In the genomic region with DNA sequence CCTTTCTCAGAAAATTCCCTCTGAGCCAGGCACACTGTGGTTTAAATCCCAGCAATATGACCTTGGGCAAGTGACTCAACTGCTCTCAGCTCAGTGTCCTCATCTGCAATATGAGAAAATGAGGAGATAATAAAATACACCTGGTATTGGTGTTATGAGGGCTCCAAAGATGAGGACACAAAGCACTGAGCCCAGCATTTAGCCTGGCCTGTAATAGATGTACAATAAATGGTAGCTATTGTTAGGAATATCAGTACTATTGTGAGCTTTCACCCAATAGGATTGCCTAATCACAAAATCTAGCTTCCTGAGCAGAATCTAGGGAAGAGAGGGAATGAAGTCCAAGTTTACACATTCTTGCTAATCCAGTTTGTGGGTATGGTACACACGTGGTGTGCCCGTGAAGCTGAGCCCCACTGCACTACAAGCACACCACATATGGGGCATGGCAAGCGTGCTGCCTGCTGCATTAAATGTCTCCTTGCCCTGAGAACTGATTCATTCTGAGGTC, we compare ENCODE assay signal across 1 cellular context.
TF ChIP-seq lines count a peak whose summit lies in the region.

No MANE protein-coding gene starts in this region.

TF ChIP-seq in HepG2, 621 proteins besides CTCF, POLR2A, EP300 and RAD21 (continued from another document and continues in another):
- TF ChIP-seq KLF16 (CRISPR knock-in tag; IDR thresholded peaks at IDR 0.05) (peak in 1 of 2 experiments; percentile 94; a peak in 2 of 4 replicates), NFIB (CRISPR knock-in tag; IDR thresholded peaks at IDR 0.05; ENCODE audit: borderline replicate concordance) (no peak), ZNF720 (CRISPR knock-in tag; IDR thresholded peaks at IDR 0.05) (no peak), MEF2D (CRISPR knock-in tag; IDR thresholded peaks at IDR 0.05) (peak; percentile 67; the same call in 1 of the 2 replicates), ZBTB21 (CRISPR knock-in tag; IDR thresholded peaks at IDR 0.05) (0 out of 2 replicates have a peak, but pooled peaks have one; percentile 33), KAT7 (CRISPR knock-in tag; IDR thresholded peaks at IDR 0.05; ENCODE audit: borderline replicate concordance) (no peak), NR2F1 (CRISPR knock-in tag; IDR thresholded peaks at IDR 0.05) (no peak), ZNF570 (CRISPR knock-in tag; IDR thresholded peaks at IDR 0.05; ENCODE audit: borderline replicate concordance) (no peak), FOXK1 (CRISPR knock-in tag; IDR thresholded peaks at IDR 0.05; ENCODE audit: borderline replicate concordance, low read depth) (peak; percentile 88; the same call in 1 of the 2 replicates), HNRNPUL1 (IDR thresholded peaks at IDR 0.05; ENCODE audit: low read depth, low read length) (no peak), KLF11 (CRISPR knock-in tag; IDR thresholded peaks at IDR 0.05) (no peak), ELF1 (CRISPR knock-in tag; IDR thresholded peaks at IDR 0.05) (peak; percentile 35; the same call in 1 of the 2 replicates), NR1H2 (CRISPR knock-in tag; IDR thresholded peaks at IDR 0.05; ENCODE audit: borderline replicate concordance, low read depth) (no peak), NFKBIZ (CRISPR knock-in tag; IDR thresholded peaks at IDR 0.05) (peak; percentile 91; the same call in 1 of the 2 replicates), ZNF33A (CRISPR knock-in tag; IDR thresholded peaks at IDR 0.05; ENCODE audit: borderline replicate concordance) (no peak), ATRX (CRISPR knock-in tag; IDR thresholded peaks at IDR 0.05; ENCODE audit: borderline replicate concordance) (no peak), GPN1 (CRISPR knock-in tag; IDR thresholded peaks at IDR 0.05; ENCODE audit: borderline replicate concordance) (no peak), NCOR1 (IDR thresholded peaks at IDR 0.05; ENCODE audit: borderline replicate concordance, low read length) (peak; percentile 92; the same call in 1 of the 2 replicates), PRPF4 (IDR thresholded peaks at IDR 0.05; ENCODE audit: low read depth, low read length, poor library complexity, severe bottlenecking) (no peak), ZNF292 (CRISPR knock-in tag; IDR thresholded peaks at IDR 0.05; ENCODE audit: borderline replicate concordance, low read depth) (peak; percentile 42; the same call in 1 of the 2 replicates), TARDBP (CRISPR knock-in tag; IDR thresholded peaks at IDR 0.05) (peak; percentile 85; the same call in 1 of the 2 replicates)
- TF ChIP-seq, protein P1, sequence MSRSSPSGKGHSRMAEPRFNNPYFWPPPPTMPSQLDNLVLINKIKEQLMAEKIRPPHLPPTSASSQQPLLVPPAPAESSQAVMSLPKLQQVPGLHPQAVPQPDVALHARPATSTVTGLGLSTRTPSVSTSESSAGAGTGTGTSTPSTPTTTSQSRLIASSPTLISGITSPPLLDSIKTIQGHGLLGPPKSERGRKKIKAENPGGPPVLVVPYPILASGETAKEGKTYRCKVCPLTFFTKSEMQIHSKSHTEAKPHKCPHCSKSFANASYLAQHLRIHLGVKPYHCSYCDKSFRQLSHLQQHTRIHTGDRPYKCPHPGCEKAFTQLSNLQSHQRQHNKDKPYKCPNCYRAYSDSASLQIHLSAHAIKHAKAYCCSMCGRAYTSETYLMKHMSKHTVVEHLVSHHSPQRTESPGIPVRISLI (CRISPR knock-in tag; IDR thresholded peaks at IDR 0.05; ENCODE audit: borderline replicate concordance) = no peak; the same call in 1 of the 2 replicates
- TF ChIP-seq, protein P2, sequence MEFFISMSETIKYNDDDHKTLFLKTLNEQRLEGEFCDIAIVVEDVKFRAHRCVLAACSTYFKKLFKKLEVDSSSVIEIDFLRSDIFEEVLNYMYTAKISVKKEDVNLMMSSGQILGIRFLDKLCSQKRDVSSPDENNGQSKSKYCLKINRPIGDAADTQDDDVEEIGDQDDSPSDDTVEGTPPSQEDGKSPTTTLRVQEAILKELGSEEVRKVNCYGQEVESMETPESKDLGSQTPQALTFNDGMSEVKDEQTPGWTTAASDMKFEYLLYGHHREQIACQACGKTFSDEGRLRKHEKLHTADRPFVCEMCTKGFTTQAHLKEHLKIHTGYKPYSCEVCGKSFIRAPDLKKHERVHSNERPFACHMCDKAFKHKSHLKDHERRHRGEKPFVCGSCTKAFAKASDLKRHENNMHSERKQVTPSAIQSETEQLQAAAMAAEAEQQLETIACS (CRISPR knock-in tag; IDR thresholded peaks at IDR 0.05) = no peak
- TF ChIP-seq, protein P3, sequence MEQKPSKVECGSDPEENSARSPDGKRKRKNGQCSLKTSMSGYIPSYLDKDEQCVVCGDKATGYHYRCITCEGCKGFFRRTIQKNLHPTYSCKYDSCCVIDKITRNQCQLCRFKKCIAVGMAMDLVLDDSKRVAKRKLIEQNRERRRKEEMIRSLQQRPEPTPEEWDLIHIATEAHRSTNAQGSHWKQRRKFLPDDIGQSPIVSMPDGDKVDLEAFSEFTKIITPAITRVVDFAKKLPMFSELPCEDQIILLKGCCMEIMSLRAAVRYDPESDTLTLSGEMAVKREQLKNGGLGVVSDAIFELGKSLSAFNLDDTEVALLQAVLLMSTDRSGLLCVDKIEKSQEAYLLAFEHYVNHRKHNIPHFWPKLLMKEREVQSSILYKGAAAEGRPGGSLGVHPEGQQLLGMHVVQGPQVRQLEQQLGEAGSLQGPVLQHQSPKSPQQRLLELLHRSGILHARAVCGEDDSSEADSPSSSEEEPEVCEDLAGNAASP (CRISPR knock-in tag; IDR thresholded peaks at IDR 0.05; ENCODE audit: borderline replicate concordance) = peak; percentile 86
- TF ChIP-seq, protein P4, sequence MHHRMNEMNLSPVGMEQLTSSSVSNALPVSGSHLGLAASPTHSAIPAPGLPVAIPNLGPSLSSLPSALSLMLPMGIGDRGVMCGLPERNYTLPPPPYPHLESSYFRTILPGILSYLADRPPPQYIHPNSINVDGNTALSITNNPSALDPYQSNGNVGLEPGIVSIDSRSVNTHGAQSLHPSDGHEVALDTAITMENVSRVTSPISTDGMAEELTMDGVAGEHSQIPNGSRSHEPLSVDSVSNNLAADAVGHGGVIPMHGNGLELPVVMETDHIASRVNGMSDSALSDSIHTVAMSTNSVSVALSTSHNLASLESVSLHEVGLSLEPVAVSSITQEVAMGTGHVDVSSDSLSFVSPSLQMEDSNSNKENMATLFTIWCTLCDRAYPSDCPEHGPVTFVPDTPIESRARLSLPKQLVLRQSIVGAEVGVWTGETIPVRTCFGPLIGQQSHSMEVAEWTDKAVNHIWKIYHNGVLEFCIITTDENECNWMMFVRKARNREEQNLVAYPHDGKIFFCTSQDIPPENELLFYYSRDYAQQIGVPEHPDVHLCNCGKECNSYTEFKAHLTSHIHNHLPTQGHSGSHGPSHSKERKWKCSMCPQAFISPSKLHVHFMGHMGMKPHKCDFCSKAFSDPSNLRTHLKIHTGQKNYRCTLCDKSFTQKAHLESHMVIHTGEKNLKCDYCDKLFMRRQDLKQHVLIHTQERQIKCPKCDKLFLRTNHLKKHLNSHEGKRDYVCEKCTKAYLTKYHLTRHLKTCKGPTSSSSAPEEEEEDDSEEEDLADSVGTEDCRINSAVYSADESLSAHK (CRISPR knock-in tag; IDR thresholded peaks at IDR 0.05; ENCODE audit: borderline replicate concordance) = no peak
- TF ChIP-seq, protein P5, sequence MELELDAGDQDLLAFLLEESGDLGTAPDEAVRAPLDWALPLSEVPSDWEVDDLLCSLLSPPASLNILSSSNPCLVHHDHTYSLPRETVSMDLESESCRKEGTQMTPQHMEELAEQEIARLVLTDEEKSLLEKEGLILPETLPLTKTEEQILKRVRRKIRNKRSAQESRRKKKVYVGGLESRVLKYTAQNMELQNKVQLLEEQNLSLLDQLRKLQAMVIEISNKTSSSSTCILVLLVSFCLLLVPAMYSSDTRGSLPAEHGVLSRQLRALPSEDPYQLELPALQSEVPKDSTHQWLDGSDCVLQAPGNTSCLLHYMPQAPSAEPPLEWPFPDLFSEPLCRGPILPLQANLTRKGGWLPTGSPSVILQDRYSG (CRISPR knock-in tag; IDR thresholded peaks at IDR 0.05) = no peak
- TF ChIP-seq, protein P6, sequence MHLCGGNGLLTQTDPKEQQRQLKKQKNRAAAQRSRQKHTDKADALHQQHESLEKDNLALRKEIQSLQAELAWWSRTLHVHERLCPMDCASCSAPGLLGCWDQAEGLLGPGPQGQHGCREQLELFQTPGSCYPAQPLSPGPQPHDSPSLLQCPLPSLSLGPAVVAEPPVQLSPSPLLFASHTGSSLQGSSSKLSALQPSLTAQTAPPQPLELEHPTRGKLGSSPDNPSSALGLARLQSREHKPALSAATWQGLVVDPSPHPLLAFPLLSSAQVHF (CRISPR knock-in tag; IDR thresholded peaks at IDR 0.05) = no peak
- TF ChIP-seq, protein P7, sequence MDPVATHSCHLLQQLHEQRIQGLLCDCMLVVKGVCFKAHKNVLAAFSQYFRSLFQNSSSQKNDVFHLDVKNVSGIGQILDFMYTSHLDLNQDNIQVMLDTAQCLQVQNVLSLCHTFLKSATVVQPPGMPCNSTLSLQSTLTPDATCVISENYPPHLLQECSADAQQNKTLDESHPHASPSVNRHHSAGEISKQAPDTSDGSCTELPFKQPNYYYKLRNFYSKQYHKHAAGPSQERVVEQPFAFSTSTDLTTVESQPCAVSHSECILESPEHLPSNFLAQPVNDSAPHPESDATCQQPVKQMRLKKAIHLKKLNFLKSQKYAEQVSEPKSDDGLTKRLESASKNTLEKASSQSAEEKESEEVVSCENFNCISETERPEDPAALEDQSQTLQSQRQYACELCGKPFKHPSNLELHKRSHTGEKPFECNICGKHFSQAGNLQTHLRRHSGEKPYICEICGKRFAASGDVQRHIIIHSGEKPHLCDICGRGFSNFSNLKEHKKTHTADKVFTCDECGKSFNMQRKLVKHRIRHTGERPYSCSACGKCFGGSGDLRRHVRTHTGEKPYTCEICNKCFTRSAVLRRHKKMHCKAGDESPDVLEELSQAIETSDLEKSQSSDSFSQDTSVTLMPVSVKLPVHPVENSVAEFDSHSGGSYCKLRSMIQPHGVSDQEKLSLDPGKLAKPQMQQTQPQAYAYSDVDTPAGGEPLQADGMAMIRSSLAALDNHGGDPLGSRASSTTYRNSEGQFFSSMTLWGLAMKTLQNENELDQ (CRISPR knock-in tag; IDR thresholded peaks at IDR 0.05; ENCODE audit: borderline replicate concordance) = no peak
- TF ChIP-seq, protein P8, sequence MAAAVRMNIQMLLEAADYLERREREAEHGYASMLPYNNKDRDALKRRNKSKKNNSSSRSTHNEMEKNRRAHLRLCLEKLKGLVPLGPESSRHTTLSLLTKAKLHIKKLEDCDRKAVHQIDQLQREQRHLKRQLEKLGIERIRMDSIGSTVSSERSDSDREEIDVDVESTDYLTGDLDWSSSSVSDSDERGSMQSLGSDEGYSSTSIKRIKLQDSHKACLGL (CRISPR knock-in tag; IDR thresholded peaks at IDR 0.05) = no peak
- TF ChIP-seq, protein P9, sequence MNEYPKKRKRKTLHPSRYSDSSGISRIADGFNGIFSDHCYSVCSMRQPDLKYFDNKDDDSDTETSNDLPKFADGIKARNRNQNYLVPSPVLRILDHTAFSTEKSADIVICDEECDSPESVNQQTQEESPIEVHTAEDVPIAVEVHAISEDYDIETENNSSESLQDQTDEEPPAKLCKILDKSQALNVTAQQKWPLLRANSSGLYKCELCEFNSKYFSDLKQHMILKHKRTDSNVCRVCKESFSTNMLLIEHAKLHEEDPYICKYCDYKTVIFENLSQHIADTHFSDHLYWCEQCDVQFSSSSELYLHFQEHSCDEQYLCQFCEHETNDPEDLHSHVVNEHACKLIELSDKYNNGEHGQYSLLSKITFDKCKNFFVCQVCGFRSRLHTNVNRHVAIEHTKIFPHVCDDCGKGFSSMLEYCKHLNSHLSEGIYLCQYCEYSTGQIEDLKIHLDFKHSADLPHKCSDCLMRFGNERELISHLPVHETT (CRISPR knock-in tag; conservative IDR thresholded peaks at IDR 0.05) = no peak
- TF ChIP-seq, protein P10, sequence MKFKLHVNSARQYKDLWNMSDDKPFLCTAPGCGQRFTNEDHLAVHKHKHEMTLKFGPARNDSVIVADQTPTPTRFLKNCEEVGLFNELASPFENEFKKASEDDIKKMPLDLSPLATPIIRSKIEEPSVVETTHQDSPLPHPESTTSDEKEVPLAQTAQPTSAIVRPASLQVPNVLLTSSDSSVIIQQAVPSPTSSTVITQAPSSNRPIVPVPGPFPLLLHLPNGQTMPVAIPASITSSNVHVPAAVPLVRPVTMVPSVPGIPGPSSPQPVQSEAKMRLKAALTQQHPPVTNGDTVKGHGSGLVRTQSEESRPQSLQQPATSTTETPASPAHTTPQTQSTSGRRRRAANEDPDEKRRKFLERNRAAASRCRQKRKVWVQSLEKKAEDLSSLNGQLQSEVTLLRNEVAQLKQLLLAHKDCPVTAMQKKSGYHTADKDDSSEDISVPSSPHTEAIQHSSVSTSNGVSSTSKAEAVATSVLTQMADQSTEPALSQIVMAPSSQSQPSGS (CRISPR knock-in tag; IDR thresholded peaks at IDR 0.05) = peak; percentile 67; the same call in 1 of the 2 replicates
- TF ChIP-seq, protein P11, sequence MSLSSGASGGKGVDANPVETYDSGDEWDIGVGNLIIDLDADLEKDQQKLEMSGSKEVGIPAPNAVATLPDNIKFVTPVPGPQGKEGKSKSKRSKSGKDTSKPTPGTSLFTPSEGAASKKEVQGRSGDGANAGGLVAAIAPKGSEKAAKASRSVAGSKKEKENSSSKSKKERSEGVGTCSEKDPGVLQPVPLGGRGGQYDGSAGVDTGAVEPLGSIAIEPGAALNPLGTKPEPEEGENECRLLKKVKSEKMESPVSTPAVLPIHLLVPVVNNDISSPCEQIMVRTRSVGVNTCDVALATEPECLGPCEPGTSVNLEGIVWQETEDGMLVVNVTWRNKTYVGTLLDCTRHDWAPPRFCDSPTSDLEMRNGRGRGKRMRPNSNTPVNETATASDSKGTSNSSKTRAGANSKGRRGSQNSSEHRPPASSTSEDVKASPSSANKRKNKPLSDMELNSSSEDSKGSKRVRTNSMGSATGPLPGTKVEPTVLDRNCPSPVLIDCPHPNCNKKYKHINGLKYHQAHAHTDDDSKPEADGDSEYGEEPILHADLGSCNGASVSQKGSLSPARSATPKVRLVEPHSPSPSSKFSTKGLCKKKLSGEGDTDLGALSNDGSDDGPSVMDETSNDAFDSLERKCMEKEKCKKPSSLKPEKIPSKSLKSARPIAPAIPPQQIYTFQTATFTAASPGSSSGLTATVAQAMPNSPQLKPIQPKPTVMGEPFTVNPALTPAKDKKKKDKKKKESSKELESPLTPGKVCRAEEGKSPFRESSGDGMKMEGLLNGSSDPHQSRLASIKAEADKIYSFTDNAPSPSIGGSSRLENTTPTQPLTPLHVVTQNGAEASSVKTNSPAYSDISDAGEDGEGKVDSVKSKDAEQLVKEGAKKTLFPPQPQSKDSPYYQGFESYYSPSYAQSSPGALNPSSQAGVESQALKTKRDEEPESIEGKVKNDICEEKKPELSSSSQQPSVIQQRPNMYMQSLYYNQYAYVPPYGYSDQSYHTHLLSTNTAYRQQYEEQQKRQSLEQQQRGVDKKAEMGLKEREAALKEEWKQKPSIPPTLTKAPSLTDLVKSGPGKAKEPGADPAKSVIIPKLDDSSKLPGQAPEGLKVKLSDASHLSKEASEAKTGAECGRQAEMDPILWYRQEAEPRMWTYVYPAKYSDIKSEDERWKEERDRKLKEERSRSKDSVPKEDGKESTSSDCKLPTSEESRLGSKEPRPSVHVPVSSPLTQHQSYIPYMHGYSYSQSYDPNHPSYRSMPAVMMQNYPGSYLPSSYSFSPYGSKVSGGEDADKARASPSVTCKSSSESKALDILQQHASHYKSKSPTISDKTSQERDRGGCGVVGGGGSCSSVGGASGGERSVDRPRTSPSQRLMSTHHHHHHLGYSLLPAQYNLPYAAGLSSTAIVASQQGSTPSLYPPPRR (CRISPR knock-in tag; IDR thresholded peaks at IDR 0.05; ENCODE audit: borderline replicate concordance) = peak; percentile 75; the same call in 1 of the 2 replicates
